In genomic region chr5:125537661-125538060, GRCh38 we compare ENCODE assay signal across 29 cellular contexts.
"Had no signal": no experiment of that assay in that cellular context is flagged by ENCODE, and none has a peak within 500 bp of the region (broad histone marks: within the 10 kb centered on the region; RNA-seq: fewer than 3 reads in every experiment).

No MANE protein-coding gene starts in this region.

- H3K4me3 Mint-ChIP-seq: mesothelial cell of epicardium; naive thymus-derived CD4-positive, alpha-beta T cell; natural killer cell treated with Interleukin-12 subunit alpha and Interleukin-12 subunit beta and Interleukin-15 and Interleukin-18, amount 100 ng/mL, for 72 hours; stimulated activated naive B cell treated with anti-CD40 and anti-IgM and Interleukin-4, amounts not matched to agents 10 μg/mL and 1 μg/mL and 100 μg/mL, for 72 hours had no signal

- ATAC-seq: left colon; left lung; lower lobe of right lung; naive thymus-derived CD4-positive, alpha-beta T cell; natural killer cell treated with Interleukin-12 subunit alpha and Interleukin-12 subunit beta and Interleukin-15 and Interleukin-18, amount 100 ng/mL, for 72 hours; right lobe of liver; stimulated activated naive B cell treated with anti-CD40 and anti-IgM and Interleukin-4, amounts not matched to agents 10 μg/mL and 1 μg/mL and 100 μg/mL, for 72 hours; stimulated activated naive CD8-positive, alpha-beta T cell treated with anti-CD3 and anti-CD28 coated beads, Interleukin-15, Interleukin-2, amounts not matched to agents 100 U/mL and 50 U/mL, for 24 hours; upper lobe of right lung had no signal

- H3K27ac ChIP-seq: left lung, lower lobe of right lung, ovary, right atrium auricular region, right lobe of liver, skin epidermis, stomach, testis, thyroid gland, transverse colon, upper lobe of right lung had no signal

- DNase-seq: hypothalamus; immature natural killer cell; kidney; left colon; left lung; lower lobe of right lung; mammary epithelial cell; mesendoderm; naive thymus-derived CD4-positive, alpha-beta T cell; ovary; right lobe of liver; stimulated activated CD4-positive, alpha-beta T cell treated with anti-CD3 and anti-CD28 coated beads, Interleukin-12 subunit alpha, Interleukin-12 subunit beta, amount 100 ng/mL, for 4 hours; stimulated activated CD4-positive, alpha-beta T cell treated with anti-CD3 and anti-CD28 coated beads, Interleukin-15, amount 100 ng/mL, for 24 hours; stimulated activated CD4-positive, alpha-beta T cell treated with anti-CD3 and anti-CD28 coated beads, Interleukin-2, amount 100 ng/mL, for 24 hours; stimulated activated CD4-positive, alpha-beta T cell treated with anti-CD3 and anti-CD28 coated beads, Interleukin-4, amount 100 ng/mL, for 1 hour; stimulated activated naive B cell treated with anti-CD40 and anti-IgM and Interleukin-4, amounts not matched to agents 10 μg/mL and 1 μg/mL and 100 μg/mL, for 72 hours; stimulated activated naive CD8-positive, alpha-beta T cell treated with anti-CD3 and anti-CD28 coated beads, Interleukin-15, Interleukin-2, amounts not matched to agents 100 U/mL and 50 U/mL, for 24 hours; stomach; testis; thyroid gland; transverse colon; upper lobe of right lung had no signal

- FAIRE-seq: islet of Langerhans, kidney, urothelium cell line had no signal

- H3K36me3 ChIP-seq: left lung, lower lobe of right lung, ovary, right atrium auricular region, right lobe of liver, stomach, thyroid gland, transverse colon, upper lobe of right lung had no signal

- H3K9me3 ChIP-seq: ovary, right lobe of liver, testis, thyroid gland, upper lobe of right lung had no signal

- H3K36me3 Mint-ChIP-seq: naive thymus-derived CD4-positive, alpha-beta T cell had no signal

- H3K27me3 Mint-ChIP-seq: naive thymus-derived CD4-positive, alpha-beta T cell; natural killer cell treated with Interleukin-12 subunit alpha and Interleukin-12 subunit beta and Interleukin-15 and Interleukin-18, amount 100 ng/mL, for 72 hours; progenitor cell of endocrine pancreas; stimulated activated naive B cell treated with anti-CD40 and anti-IgM and Interleukin-4, amounts not matched to agents 10 μg/mL and 1 μg/mL and 100 μg/mL, for 72 hours had no signal

- H3K4me1 ChIP-seq: left lung, lower lobe of right lung, right atrium auricular region, right lobe of liver, stomach, testis, thyroid gland, transverse colon, upper lobe of right lung had no signal

- H3K27me3 ChIP-seq: left lung, ovary, right atrium auricular region, right lobe of liver, stomach, testis, thyroid gland, transverse colon, upper lobe of right lung had no signal

- H3K4me1 Mint-ChIP-seq: mesothelial cell of epicardium; naive thymus-derived CD4-positive, alpha-beta T cell had no signal

- H3K4me3 ChIP-seq: left lung, lower lobe of right lung, ovary, right atrium auricular region, right lobe of liver, skin epidermis, stomach, testis, thyroid gland, transverse colon, upper lobe of right lung had no signal

- H3K27ac Mint-ChIP-seq: mesothelial cell of epicardium; naive thymus-derived CD4-positive, alpha-beta T cell; progenitor cell of endocrine pancreas; stimulated activated naive B cell treated with anti-CD40 and anti-IgM and Interleukin-4, amounts not matched to agents 10 μg/mL and 1 μg/mL and 100 μg/mL, for 72 hours had no signal
